Comparison of ENCODE assay signal across 1 cellular context in genomic region chr10:100744136-100744979, GRCh38.
TF ChIP-seq lines count a peak whose summit lies in the region.

No MANE protein-coding gene starts in this region.

TF ChIP-seq in HEK293, 187 proteins besides CTCF, POLR2A, EP300 and RAD21 (continued from another document and continues in another):
- no peak for TF ChIP-seq ZNF518A (tag by site-specific recombination; conservative IDR thresholded peaks at IDR 0.05; ENCODE audit: low read depth)
- no peak for TF ChIP-seq PRDM10 (tag by site-specific recombination; IDR thresholded peaks at IDR 0.05)
- no peak for TF ChIP-seq OVOL3 (tag by site-specific recombination; IDR thresholded peaks at IDR 0.05)
- TF ChIP-seq ZBTB11 (tag by site-specific recombination; conservative IDR thresholded peaks at IDR 0.05; ENCODE audit: low read depth) = peak; percentile 97
- TF ChIP-seq ZNF639 (tag by site-specific recombination; IDR thresholded peaks at IDR 0.05) = 0 out of 2 replicates have a peak, but pooled peaks have one; percentile 41
- TF ChIP-seq TCF7L2 (IDR thresholded peaks at IDR 0.05; ENCODE audit: borderline replicate concordance, low read depth, low read length) = no peak
- TF ChIP-seq ZNF596 (tag by site-specific recombination; IDR thresholded peaks at IDR 0.05) = peak; percentile 58; the same call in 1 of the 2 replicates
- TF ChIP-seq ZNF777 (tag by site-specific recombination; IDR thresholded peaks at IDR 0.05; ENCODE audit: borderline replicate concordance) = peak; percentile 82
- TF ChIP-seq KLF16 (tag by site-specific recombination; IDR thresholded peaks at IDR 0.05) = peak; percentile 25; the same call in 1 of the 2 replicates
- TF ChIP-seq ZNF398 (tag by site-specific recombination; IDR thresholded peaks at IDR 0.05) = peak; percentile 86
- TF ChIP-seq ZNF704 (tag by site-specific recombination; IDR thresholded peaks at IDR 0.05) = no peak
- peak; percentile 71 for TF ChIP-seq ZNF37A (tag by site-specific recombination; IDR thresholded peaks at IDR 0.05)
- no peak for TF ChIP-seq ZNF449 (tag by site-specific recombination; IDR thresholded peaks at IDR 0.05)
- no peak for TF ChIP-seq ZNF701 (tag by site-specific recombination; IDR thresholded peaks at IDR 0.05)
- TF ChIP-seq MEIS1 (CRISPR knock-in tag; IDR thresholded peaks at IDR 0.05; ENCODE audit: borderline replicate concordance) = no peak
- TF ChIP-seq ZNF670 (tag by site-specific recombination; IDR thresholded peaks at IDR 0.05; ENCODE audit: low read depth) = no peak
- TF ChIP-seq ZNF629 (tag by site-specific recombination; IDR thresholded peaks at IDR 0.05) = peak; percentile 50; the same call in 1 of the 2 replicates
- no peak for TF ChIP-seq HOXA7 (CRISPR knock-in tag; IDR thresholded peaks at IDR 0.05; ENCODE audit: borderline replicate concordance)
- peak; percentile 82 for TF ChIP-seq ZNF600 (tag by site-specific recombination; IDR thresholded peaks at IDR 0.05)
- peak; percentile 21; the same call in 1 of the 2 replicates for TF ChIP-seq ZNF843 (tag by site-specific recombination; IDR thresholded peaks at IDR 0.05)
- peak; percentile 64; the same call in 1 of the 2 replicates for TF ChIP-seq BCL11A (tag by site-specific recombination; IDR thresholded peaks at IDR 0.05; ENCODE audit: low read depth)
- TF ChIP-seq ZEB2 (tag by site-specific recombination; IDR thresholded peaks at IDR 0.05) = peak; percentile 88
- peak; percentile 94; the same call in 1 of the 2 replicates for TF ChIP-seq ZNF837 (tag by site-specific recombination; IDR thresholded peaks at IDR 0.05)
- TF ChIP-seq ZNF529 (tag by site-specific recombination; IDR thresholded peaks at IDR 0.05; ENCODE audit: insufficient replicate concordance) = no peak
- TF ChIP-seq ZNF146 (tag by site-specific recombination; IDR thresholded peaks at IDR 0.05) = 0 out of 2 replicates have a peak, but pooled peaks have one; percentile 2
- TF ChIP-seq KLF17 (tag by site-specific recombination; IDR thresholded peaks at IDR 0.05) = peak; percentile 42
- no peak for TF ChIP-seq ZNF610 (tag by site-specific recombination; IDR thresholded peaks at IDR 0.05; ENCODE audit: borderline replicate concordance)
- 0 out of 2 replicates have a peak, but pooled peaks have one; percentile 18 for TF ChIP-seq PRDM4 (tag by site-specific recombination; IDR thresholded peaks at IDR 0.05)
- peak; percentile 28 for TF ChIP-seq SP3 (tag by site-specific recombination; IDR thresholded peaks at IDR 0.05)
- TF ChIP-seq ZSCAN4 (tag by site-specific recombination; IDR thresholded peaks at IDR 0.05) = 0 out of 2 replicates have a peak, but pooled peaks have one; percentile 9
